Comparison of ENCODE assay signal across 1 cellular context in genomic region chr13:41001695-41002094, GRCh38.
TF ChIP-seq lines count a peak whose summit lies in the region.

No MANE protein-coding gene starts in this region.

TF ChIP-seq in HepG2, 621 proteins besides CTCF, POLR2A, EP300 and RAD21 (continued from another document):
- TF ChIP-seq ZBTB39 (CRISPR knock-in tag; IDR thresholded peaks at IDR 0.05): no peak
TF ChIP-seq in HepG2: peak in this region for 106.
